8 cellular contexts compared by ENCODE assay signal in genomic region chr3:134197681-134198261, GRCh38. TPM values are rescaled to one million over a fixed set of nuclear protein-coding genes. Genes with fewer than 3 reads are reported as not detected.
DNase-seq lines count a peak whose midpoint lies in the region; ATAC-seq and TF ChIP-seq lines count a peak whose summit lies in the region.

No MANE protein-coding gene starts in this region.

- no peaks in the 10 kb centered on the region for H3K27me3 ChIP-seq in WERI-Rb-1 (ENCODE audit: insufficient read depth, low read depth, severe bottlenecking)

- peaks cover 31% of the 10 kb centered on the region for H3K36me3 ChIP-seq in WERI-Rb-1

- H3K27ac Mint-ChIP-seq in activated CD4-positive, alpha-beta T cell treated with anti-CD3 and anti-CD28 coated beads, Interleukin-2, amount 10 ng/mL, durations not matched to agents 24 days and 14 days = no peak overlapping the region
- no peak overlapping the region for H3K27ac Mint-ChIP-seq in glutamatergic neuron (ENCODE audit: unreplicated experiment)

- no peak overlapping the region for H3K4me3 Mint-ChIP-seq in activated CD4-positive, alpha-beta T cell treated with anti-CD3 and anti-CD28 coated beads, Interleukin-2, amount 10 ng/mL, durations not matched to agents 24 days and 14 days
- H3K4me3 Mint-ChIP-seq in glutamatergic neuron (ENCODE audit: unreplicated experiment) = no peak overlapping the region

- H3K4me3 ChIP-seq in WERI-Rb-1 (ENCODE audit: low read depth, low read length) = no peak overlapping the region

- POLR2A ChIA-PET in HEK293T (lab: Yijun Ruan, JAX) = no interaction called here

- intact Hi-C loops in activated CD4-positive, alpha-beta T cell treated with anti-CD3 and anti-CD28 coated beads, Interleukin-2, amount 10 ng/mL, durations not matched to agents 24 days and 14 days (cut with micrococcal nuclease) = loop anchor here (1.0 to 10.0 kb wide), 3 partner anchors 15 to 277 kb away; no protein-coding TSS in a partner anchor

- peaks cover 7% of the 10 kb centered on the region for H3K36me3 Mint-ChIP-seq in activated CD4-positive, alpha-beta T cell treated with anti-CD3 and anti-CD28 coated beads, Interleukin-2, amount 10 ng/mL, durations not matched to agents 24 days and 14 days (ENCODE audit: low read depth)
- H3K36me3 Mint-ChIP-seq in glutamatergic neuron (ENCODE audit: unreplicated experiment) = peaks cover 11% of the 10 kb centered on the region

- ATAC-seq in GM19324 (IDR thresholded peaks at IDR 0.05; ENCODE audit: low FRiP score, unreplicated experiment) = no peak

- CTCF ChIA-PET in HEK293T (lab: Yijun Ruan, JAX) = interaction anchor here (0.7 to 4.8 kb wide), 3 partner anchors 10 to 14 kb away, joined by 3 to 17 read pairs (median 4); no protein-coding TSS in a partner anchor

- no peaks in the 10 kb centered on the region for H3K9me3 ChIP-seq in WERI-Rb-1 (ENCODE audit: severe bottlenecking)

- H3K27ac ChIP-seq in WERI-Rb-1 = no peak overlapping the region

- TF ChIP-seq CTCF in WERI-Rb-1 (IDR thresholded peaks at IDR 0.05; ENCODE audit: low read depth, low read length) (peak; percentile 55), glutamatergic neuron (IDR thresholded peaks at IDR 0.05; ENCODE audit: partially characterized antibody, unreplicated experiment) (peak; percentile 53)

- peak; percentile 77 for DNase-seq in activated CD4-positive, alpha-beta T cell treated with anti-CD3 and anti-CD28 coated beads, Interleukin-2, amount 10 ng/mL, durations not matched to agents 24 days and 14 days
- no peak for DNase-seq in activated CD4-positive, alpha-beta T cell treated with anti-CD3 and anti-CD28 coated beads, Interleukin-2, amount 50 U/mL, for 4 hours
- DNase-seq in HEK293T (ENCODE audit: extremely low spot score) (peak; percentile 57), NCI-H2029 (lab: John Stamatoyannopoulos, UW) (peak; percentile 1), WERI-Rb-1 (no peak), glutamatergic neuron (no peak), pulmonary artery endothelial cell (ENCODE audit: low read depth, low spot score) (peak; percentile 22)

- no peaks in the 10 kb centered on the region for H3K27me3 Mint-ChIP-seq in activated CD4-positive, alpha-beta T cell treated with anti-CD3 and anti-CD28 coated beads, Interleukin-2, amount 10 ng/mL, durations not matched to agents 24 days and 14 days
- H3K27me3 Mint-ChIP-seq in glutamatergic neuron (ENCODE audit: unreplicated experiment) = peaks cover 1% of the 10 kb centered on the region

- no peaks in the 10 kb centered on the region for H3K4me1 Mint-ChIP-seq in activated CD4-positive, alpha-beta T cell treated with anti-CD3 and anti-CD28 coated beads, Interleukin-2, amount 10 ng/mL, durations not matched to agents 24 days and 14 days
- H3K4me1 Mint-ChIP-seq in glutamatergic neuron (ENCODE audit: low read depth, unreplicated experiment) = no peaks in the 10 kb centered on the region

- no peaks in the 10 kb centered on the region for H3K9me3 Mint-ChIP-seq in activated CD4-positive, alpha-beta T cell treated with anti-CD3 and anti-CD28 coated beads, Interleukin-2, amount 10 ng/mL, durations not matched to agents 24 days and 14 days
- H3K9me3 Mint-ChIP-seq in glutamatergic neuron (ENCODE audit: unreplicated experiment) = no peaks in the 10 kb centered on the region

TF ChIP-seq in HEK293T, 16 proteins besides CTCF, POLR2A, EP300 and RAD21:
- TF ChIP-seq FOXA1 (IDR thresholded peaks at IDR 0.05) = no peak
- no peak for TF ChIP-seq LEF1 (IDR thresholded peaks at IDR 0.05; ENCODE audit: borderline replicate concordance)
- TF ChIP-seq L3MBTL2 (conservative IDR thresholded peaks at IDR 0.05) = no peak
- TF ChIP-seq HDGF (IDR thresholded peaks at IDR 0.05; ENCODE audit: borderline replicate concordance) = no peak
- TF ChIP-seq TARDBP (IDR thresholded peaks at IDR 0.05) = no peak
- TF ChIP-seq NFRKB (IDR thresholded peaks at IDR 0.05) = no peak
- TF ChIP-seq SUZ12 (IDR thresholded peaks at IDR 0.05) = no peak
- TF ChIP-seq, protein P1, sequence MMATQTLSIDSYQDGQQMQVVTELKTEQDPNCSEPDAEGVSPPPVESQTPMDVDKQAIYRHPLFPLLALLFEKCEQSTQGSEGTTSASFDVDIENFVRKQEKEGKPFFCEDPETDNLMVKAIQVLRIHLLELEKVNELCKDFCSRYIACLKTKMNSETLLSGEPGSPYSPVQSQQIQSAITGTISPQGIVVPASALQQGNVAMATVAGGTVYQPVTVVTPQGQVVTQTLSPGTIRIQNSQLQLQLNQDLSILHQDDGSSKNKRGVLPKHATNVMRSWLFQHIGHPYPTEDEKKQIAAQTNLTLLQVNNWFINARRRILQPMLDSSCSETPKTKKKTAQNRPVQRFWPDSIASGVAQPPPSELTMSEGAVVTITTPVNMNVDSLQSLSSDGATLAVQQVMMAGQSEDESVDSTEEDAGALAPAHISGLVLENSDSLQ (IDR thresholded peaks at IDR 0.05) = no peak
- no peak for TF ChIP-seq FOXK2 (IDR thresholded peaks at IDR 0.05)
- TF ChIP-seq ZNF384 (IDR thresholded peaks at IDR 0.05) = no peak
- no peak for TF ChIP-seq SP1 (IDR thresholded peaks at IDR 0.05)
- TF ChIP-seq FOXM1 (IDR thresholded peaks at IDR 0.05; ENCODE audit: borderline replicate concordance) = no peak
- no peak for TF ChIP-seq CTBP1 (IDR thresholded peaks at IDR 0.05; ENCODE audit: borderline replicate concordance)
- no peak for TF ChIP-seq BHLHE40 (IDR thresholded peaks at IDR 0.05; ENCODE audit: borderline replicate concordance)
- TF ChIP-seq ARNT (IDR thresholded peaks at IDR 0.05) = no peak
- TF ChIP-seq ELF4 (IDR thresholded peaks at IDR 0.05) = no peak
TF ChIP-seq in HEK293T: peak in this region for 0.

RNA-seq across cellular contexts. Expression of gene RYK, which starts 52.9 kb away (rescaled TPM):
- 17.2 and 19.9 TPM in 2 replicates for total RNA-seq in activated CD4-positive, alpha-beta T cell treated with anti-CD3 and anti-CD28 coated beads, Interleukin-2, amount 10 ng/mL, durations not matched to agents 24 days and 14 days
- total RNA-seq in glutamatergic neuron (ENCODE audit: unreplicated experiment) (33.6 TPM), pulmonary artery endothelial cell (92.2 and 92.5 TPM in 2 replicates)

Comparison
In these comparisons a context has a peak if more than half of its experiments do, and no peak if none do; other contexts are left out.
1. DNase-seq: peak in activated CD4-positive, alpha-beta T cell treated with anti-CD3 and anti-CD28 coated beads, Interleukin-2, amount 10 ng/mL, durations not matched to agents 24 days and 14 days (single experiment), HEK293T (single experiment), NCI-H2029 (single experiment) and pulmonary artery endothelial cell (single experiment); none in activated CD4-positive, alpha-beta T cell treated with anti-CD3 and anti-CD28 coated beads, Interleukin-2, amount 50 U/mL, for 4 hours (0 of 2), WERI-Rb-1 (single experiment) and glutamatergic neuron (single experiment).